In the genomic region with DNA sequence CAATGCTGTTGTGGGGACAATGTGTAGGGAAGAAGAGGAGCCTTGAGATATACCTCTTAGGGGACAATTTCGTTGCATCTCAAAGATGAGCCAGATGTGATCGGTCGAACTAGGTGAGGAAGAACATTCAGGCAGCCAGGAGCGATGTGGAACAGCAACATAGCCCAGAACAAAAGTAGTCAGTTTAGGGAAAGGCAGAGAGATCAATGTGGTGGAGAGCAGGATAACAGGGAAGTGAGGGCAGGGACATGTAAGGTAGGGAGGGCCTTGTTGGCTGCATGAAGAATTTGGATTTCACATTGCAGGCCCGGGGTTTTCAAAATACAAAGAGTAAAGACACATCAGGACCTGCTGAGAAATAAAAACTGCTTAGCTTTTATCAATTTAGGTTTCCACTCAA, we compare ENCODE assay signal across 8 cellular contexts. TPM values are rescaled to one million over a fixed set of nuclear protein-coding genes. Genes with fewer than 3 reads are reported as not detected.
"Had no signal": no experiment of that assay in that cellular context is flagged by ENCODE, and none has a peak within 500 bp of the region (broad histone marks: within the 10 kb centered on the region; RNA-seq: fewer than 3 reads in every experiment).

No MANE protein-coding gene starts in this region.

- H3K4me3 Mint-ChIP-seq: H9 had no signal

- DNase-seq: GOT3, H9, HCEC 1CT, KBM-7 had no signal

- H3K27ac ChIP-seq: HL-60 had no signal

- H3K9me3 Mint-ChIP-seq: H9 had no signal

- ATAC-seq: HepG2 had no signal

- FAIRE-seq: H54, HepG2 had no signal

RNA-seq across cellular contexts. Expression of gene MACC1, which starts 29.1 kb away (rescaled TPM):
- total RNA-seq: HT1080 had no signal
- polyA plus RNA-seq: HepG2 had no signal
